In the genomic region with DNA sequence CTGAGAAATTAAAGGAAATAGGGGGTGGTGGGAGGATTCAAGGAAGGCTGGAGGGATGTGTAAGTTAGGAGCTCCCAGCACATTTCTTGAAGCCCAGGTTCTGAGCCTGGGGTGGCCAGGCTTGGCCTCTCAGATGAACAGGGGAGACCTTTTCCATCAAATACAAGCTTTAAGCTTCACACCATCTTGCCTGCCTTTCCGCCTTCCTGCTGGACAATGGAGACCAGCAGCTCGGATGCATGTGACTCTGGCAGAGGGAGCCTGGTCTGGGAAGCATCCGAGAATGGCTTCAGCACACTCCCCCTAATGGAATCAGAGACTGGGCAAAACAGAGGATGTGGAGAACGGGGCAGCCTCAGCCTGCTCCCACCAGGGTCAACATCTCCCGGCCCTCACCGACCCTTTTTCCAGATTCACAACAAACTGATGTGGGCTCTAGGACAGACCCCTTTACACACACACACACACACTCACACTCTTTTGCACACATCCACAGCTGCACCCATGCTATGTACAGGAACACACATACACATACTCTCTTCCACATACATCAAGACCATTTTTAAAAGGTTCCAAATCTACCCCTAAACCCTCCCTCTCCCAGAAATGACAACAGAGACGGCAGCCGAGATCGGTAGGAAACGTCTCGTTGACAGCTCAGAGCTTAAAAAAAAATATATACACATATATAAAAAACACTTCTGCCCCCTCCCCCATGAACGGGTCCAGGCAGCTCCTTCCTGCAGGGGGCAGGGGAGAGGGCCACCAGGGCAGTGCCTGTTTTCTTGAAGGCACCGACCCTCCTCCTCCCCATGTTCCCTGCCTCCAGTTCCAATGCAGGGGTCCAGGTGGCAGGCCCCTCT, we compare ENCODE assay signal across 12 cellular contexts. TPM values are rescaled to one million over a fixed set of nuclear protein-coding genes. Genes with fewer than 3 reads are reported as not detected.
DNase-seq lines count a peak whose midpoint lies in the region; ATAC-seq and TF ChIP-seq lines count a peak whose summit lies in the region.
"Had no signal": no experiment of that assay in that cellular context is flagged by ENCODE, and none has a peak within 500 bp of the region (broad histone marks: within the 10 kb centered on the region; RNA-seq: fewer than 3 reads in every experiment).

No MANE protein-coding gene starts in this region.

- peaks cover 78% of the 10 kb centered on the region for H3F3A ChIP-seq in GM23248 (ENCODE audit: insufficient read depth)

- CTCF ChIA-PET in BJ (lab: Yijun Ruan, JAX), result interaction anchor here (0.7 to 2.9 kb wide), 7 partner anchors 9 to 139 kb away, joined by 3 to 11 read pairs (median 4); a partner anchor contains a TSS

- H2BK15ac ChIP-seq in mesenchymal stem cell (ENCODE audit: low read depth, poor library complexity, severe bottlenecking), result no peak overlapping the region

- no peak overlapping the region for H3K4ac ChIP-seq in mesenchymal stem cell (ENCODE audit: low read depth in 1 of 2, low read length in 2 of 2)

- H3K36me3 ChIP-seq in BJ (ENCODE audit: control insufficient read depth, insufficient read depth, low read length), result peaks cover 30% of the 10 kb centered on the region
- H3K36me3 ChIP-seq in GM23248 (ENCODE audit: low read depth), result no peaks in the 10 kb centered on the region; the same call in 1 of the 2 replicates
- peaks cover 42 to 50% of the 10 kb centered on the region in 2 experiments for H3K36me3 ChIP-seq in mesenchymal stem cell (ENCODE audit: control insufficient read depth in 1 of 2, insufficient read depth in 2 of 2, low read depth in 1 of 2, low read length in 2 of 2)

- H3K9me3 ChIP-seq in GM23248 (ENCODE audit: low read depth), result no peaks in the 10 kb centered on the region
- H3K9me3 ChIP-seq in mesenchymal stem cell (ENCODE audit: control insufficient read depth, low read length), result no peaks in the 10 kb centered on the region

- H4K20me1 ChIP-seq in GM23248 (ENCODE audit: insufficient read depth), result no peaks in the 10 kb centered on the region

- H3K9ac ChIP-seq in GM23248 (no peak overlapping the region), mesenchymal stem cell (ENCODE audit: low read length) (peak overlapping the region; percentile 27)

- no peak overlapping the region for H3K4me3 ChIP-seq in BJ (ENCODE audit: low read depth, low read length)
- no peak overlapping the region for H3K4me3 ChIP-seq in GM23248
- no peak overlapping the region for H3K4me3 ChIP-seq in mesenchymal stem cell (ENCODE audit: insufficient read depth in 1 of 2, low read depth in 1 of 2, low read length in 2 of 2)

- peaks cover 38% of the 10 kb centered on the region for H3K4me1 Mint-ChIP-seq in activated T-helper 17 cell treated with anti-CD3 and anti-CD28 coated beads, Interleukin-2, amount 50 U/mL, for 72 hours

- H3K4me2 ChIP-seq in GM23248 (ENCODE audit: unreplicated experiment) (no peak overlapping the region), mesenchymal stem cell (ENCODE audit: low read length, poor library complexity, severe bottlenecking) (no peak overlapping the region)

- POLR2A ChIA-PET in BJ (lab: Charles Lee), result interaction anchor here (0.6 kb wide), 1 partner anchor 9 kb away, joined by 3 read pairs; no protein-coding TSS in a partner anchor

- peak overlapping the region; percentile 18 for H3K27ac Mint-ChIP-seq in activated T-helper 17 cell treated with anti-CD3 and anti-CD28 coated beads, Interleukin-2, amount 50 U/mL, for 72 hours

- no peak overlapping the region for H2BK5ac ChIP-seq in mesenchymal stem cell (ENCODE audit: low read depth, low read length, poor library complexity, severe bottlenecking)

- no peak overlapping the region for H3K14ac ChIP-seq in mesenchymal stem cell (ENCODE audit: low read length in 2 of 2)

- no peaks in the 10 kb centered on the region for H3K9me2 ChIP-seq in GM23248 (ENCODE audit: insufficient read depth)

- no peak for ATAC-seq in activated T-helper 17 cell treated with anti-CD3 and anti-CD28 coated beads, Interleukin-2, amount 50 U/mL, for 72 hours (replicated peaks)
- ATAC-seq in HG03520 (IDR thresholded peaks at IDR 0.05; ENCODE audit: unreplicated experiment) (no peak), GM21619 (IDR thresholded peaks at IDR 0.05; ENCODE audit: unreplicated experiment) (no peak), HG03432 (IDR thresholded peaks at IDR 0.05; ENCODE audit: unreplicated experiment) (no peak)

- H2BK12ac ChIP-seq in mesenchymal stem cell (ENCODE audit: low read length in 2 of 2), result no peak overlapping the region

- no peak overlapping the region for H4K8ac ChIP-seq in mesenchymal stem cell (ENCODE audit: low read length)

- peak; percentile 27 for TF ChIP-seq CTCF in BJ (IDR thresholded peaks at IDR 0.05; ENCODE audit: insufficient read depth, low read depth, low read length)

- peaks cover 50% of the 10 kb centered on the region for H3K36me3 Mint-ChIP-seq in activated T-helper 17 cell treated with anti-CD3 and anti-CD28 coated beads, Interleukin-2, amount 50 U/mL, for 72 hours (ENCODE audit: low read depth)

- H3K27ac ChIP-seq in GM23248, result no peak overlapping the region
- no peak overlapping the region for H3K27ac ChIP-seq in mesenchymal stem cell (ENCODE audit: low read length, poor library complexity, severe bottlenecking)

- peaks cover 40% of the 10 kb centered on the region for H3K4me1 ChIP-seq in GM23248 (ENCODE audit: insufficient read depth)
- peaks cover 19% of the 10 kb centered on the region for H3K4me1 ChIP-seq in mesenchymal stem cell (ENCODE audit: control insufficient read depth, insufficient read depth, low read depth, low read length)

- peaks cover 17% of the 10 kb centered on the region for H3K79me1 ChIP-seq in mesenchymal stem cell (replicated peaks; ENCODE audit: low read length, poor library complexity, severe bottlenecking)

- in situ Hi-C loops in GM23248 (cut with MboI), result loop anchor here (25.0 kb wide), 2 partner anchors 331 to 431 kb away; no protein-coding TSS in a partner anchor

- H3K23ac ChIP-seq in mesenchymal stem cell (ENCODE audit: low read length in 2 of 2), result no peak overlapping the region

- no peaks in the 10 kb centered on the region for H3K79me2 ChIP-seq in GM23248 (ENCODE audit: insufficient read depth)

- H4K91ac ChIP-seq in mesenchymal stem cell (ENCODE audit: low read length), result no peak overlapping the region

- WGBS in GM23248 (ENCODE audit: low coverage in 1 of 2, low lambda C conversion rate in 2 of 2, missing lambda C conversion rate in 2 of 2), 2 experiments, result 41 to 43% methylated on average over 13 of the region's 13 CpGs
- 76% methylated on average over 13 of the region's 13 CpGs for WGBS in mesenchymal stem cell

- no peaks in the 10 kb centered on the region for H3K9me3 Mint-ChIP-seq in activated T-helper 17 cell treated with anti-CD3 and anti-CD28 coated beads, Interleukin-2, amount 50 U/mL, for 72 hours

- H2AFZ ChIP-seq in GM23248 (no peak overlapping the region), mesenchymal stem cell (ENCODE audit: low read depth, low read length) (no peak overlapping the region)

- H3K27me3 ChIP-seq in BJ (ENCODE audit: control insufficient read depth, insufficient read depth, low read length) (no peaks in the 10 kb centered on the region), GM23248 (replicated peaks; ENCODE audit: insufficient read depth) (no peaks in the 10 kb centered on the region), mesenchymal stem cell (ENCODE audit: control insufficient read depth in 1 of 2, insufficient read depth in 1 of 2, low read length in 2 of 2) (no peaks in the 10 kb centered on the region)

- no peak overlapping the region for H2AK5ac ChIP-seq in mesenchymal stem cell (ENCODE audit: low read length, severe bottlenecking)

- H3K18ac ChIP-seq in mesenchymal stem cell (ENCODE audit: low read depth in 1 of 2, low read length in 2 of 2), result no peak overlapping the region

- H2BK120ac ChIP-seq in mesenchymal stem cell (ENCODE audit: low read depth, low read length), result no peak overlapping the region

- H3K27me3 Mint-ChIP-seq in activated T-helper 17 cell treated with anti-CD3 and anti-CD28 coated beads, Interleukin-2, amount 50 U/mL, for 72 hours, result no peaks in the 10 kb centered on the region

- H3K4me3 Mint-ChIP-seq in activated T-helper 17 cell treated with anti-CD3 and anti-CD28 coated beads, Interleukin-2, amount 50 U/mL, for 72 hours, result no peak overlapping the region

- DNase-seq in BJ (ENCODE audit: low read depth) (no peak), GM23248 (peak; percentile 32), mesenchymal stem cell (no peak), glomerular visceral epithelial cell (ENCODE audit: extremely low spot score) (no peak)
- DNase-seq: activated effector memory CD4-positive, alpha-beta T cell treated with anti-CD3 and anti-CD28 coated beads, Interleukin-2, amount 50 U/mL, for 16 hours; EL; KBM-7; NCI-H510A had no signal

RNA-seq across cellular contexts. Expression of a gene that starts 6.5 kb away (rescaled TPM):
- polyA plus RNA-seq in BJ (2011; rRNA removed) (47.0 and 53.9 TPM in 2 replicates), GM23248 (2016; fragmentation: Nextera tagmentation; extraction: Ambion mirVana) (9.8 and 10.0 TPM in 2 replicates)
- polyA minus RNA-seq in BJ (2011; rRNA and poly(A)+ RNA removed), result 35.2 and 50.0 TPM in 2 replicates
- total RNA-seq in GM23248 (2014; rRNA removed; shearing (Covaris generic)), result 48.2 and 60.4 TPM in 2 replicates
- 10 to 100 TPM; 65.5 to 89.1 TPM for total RNA-seq in activated T-helper 17 cell treated with anti-CD3 and anti-CD28 coated beads, Interleukin-2, amount 50 U/mL, for 72 hours
- polyA plus RNA-seq in mesenchymal stem cell (2013, experiment 1 of 2), result 44.2 TPM
- polyA plus RNA-seq in mesenchymal stem cell (2013, experiment 2 of 2), result 42.8 TPM

RNA-seq across cellular contexts. Expression of a gene that starts 13.3 kb away (rescaled TPM):
- polyA plus RNA-seq in BJ (2011; rRNA removed) (19.8 and 21.1 TPM in 2 replicates), GM23248 (2016; fragmentation: Nextera tagmentation; extraction: Ambion mirVana) (48.2 and 48.4 TPM in 2 replicates)
- polyA minus RNA-seq in BJ (2011; rRNA and poly(A)+ RNA removed), result 18.7 TPM in 2 replicates
- total RNA-seq in GM23248 (2014; rRNA removed; shearing (Covaris generic)), result 61.1 and 62.3 TPM in 2 replicates
- total RNA-seq in activated T-helper 17 cell treated with anti-CD3 and anti-CD28 coated beads, Interleukin-2, amount 50 U/mL, for 72 hours, result 100 to 1,000 TPM in 1 of 2 donors, 10 to 100 TPM in 1; 94.2 to 135 TPM
- polyA plus RNA-seq in mesenchymal stem cell (2013, experiment 1 of 2), result 47.3 TPM
- 45.8 TPM for polyA plus RNA-seq in mesenchymal stem cell (2013, experiment 2 of 2)

RNA-seq across cellular contexts. Expression of a gene that starts 19.4 kb away (rescaled TPM):
- 43.8 and 64.0 TPM in 2 replicates for polyA plus RNA-seq in BJ (2011; rRNA removed)
- 23.4 and 24.8 TPM in 2 replicates for polyA minus RNA-seq in BJ (2011; rRNA and poly(A)+ RNA removed)
- 41.6 and 42.6 TPM in 2 replicates for total RNA-seq in GM23248 (2014; rRNA removed; shearing (Covaris generic))
- polyA plus RNA-seq in GM23248 (2016; fragmentation: Nextera tagmentation; extraction: Ambion mirVana), result 44.6 and 45.0 TPM in 2 replicates
- 10 to 100 TPM; 26.6 to 39.6 TPM for total RNA-seq in activated T-helper 17 cell treated with anti-CD3 and anti-CD28 coated beads, Interleukin-2, amount 50 U/mL, for 72 hours
- 26.9 TPM for polyA plus RNA-seq in mesenchymal stem cell (2013, experiment 1 of 2)
- polyA plus RNA-seq in mesenchymal stem cell (2013, experiment 2 of 2), result 27.2 TPM

RNA-seq across cellular contexts. Expression of a gene that starts 35.7 kb away (rescaled TPM):
- polyA plus RNA-seq in BJ (2011; rRNA removed) (0.04 TPM in 1 of 2 replicates, not detected in the other), GM23248 (2016; fragmentation: Nextera tagmentation; extraction: Ambion mirVana) (0.22 and 0.25 TPM in 2 replicates)
- polyA minus RNA-seq in BJ (2011; rRNA and poly(A)+ RNA removed), result 0.10 TPM in 1 of 2 replicates, not detected in the other
- not detected in 2 replicates for total RNA-seq in GM23248 (2014; rRNA removed; shearing (Covaris generic))
- total RNA-seq in activated T-helper 17 cell treated with anti-CD3 and anti-CD28 coated beads, Interleukin-2, amount 50 U/mL, for 72 hours, result under 1 TPM; 0.22 to 0.58 TPM
- polyA plus RNA-seq in mesenchymal stem cell (2013, experiment 1 of 2), result 0.07 TPM
- polyA plus RNA-seq in mesenchymal stem cell (2013, experiment 2 of 2), result 0.05 TPM
